Comparison of ENCODE assay signal across 1 cellular context in the genomic region with DNA sequence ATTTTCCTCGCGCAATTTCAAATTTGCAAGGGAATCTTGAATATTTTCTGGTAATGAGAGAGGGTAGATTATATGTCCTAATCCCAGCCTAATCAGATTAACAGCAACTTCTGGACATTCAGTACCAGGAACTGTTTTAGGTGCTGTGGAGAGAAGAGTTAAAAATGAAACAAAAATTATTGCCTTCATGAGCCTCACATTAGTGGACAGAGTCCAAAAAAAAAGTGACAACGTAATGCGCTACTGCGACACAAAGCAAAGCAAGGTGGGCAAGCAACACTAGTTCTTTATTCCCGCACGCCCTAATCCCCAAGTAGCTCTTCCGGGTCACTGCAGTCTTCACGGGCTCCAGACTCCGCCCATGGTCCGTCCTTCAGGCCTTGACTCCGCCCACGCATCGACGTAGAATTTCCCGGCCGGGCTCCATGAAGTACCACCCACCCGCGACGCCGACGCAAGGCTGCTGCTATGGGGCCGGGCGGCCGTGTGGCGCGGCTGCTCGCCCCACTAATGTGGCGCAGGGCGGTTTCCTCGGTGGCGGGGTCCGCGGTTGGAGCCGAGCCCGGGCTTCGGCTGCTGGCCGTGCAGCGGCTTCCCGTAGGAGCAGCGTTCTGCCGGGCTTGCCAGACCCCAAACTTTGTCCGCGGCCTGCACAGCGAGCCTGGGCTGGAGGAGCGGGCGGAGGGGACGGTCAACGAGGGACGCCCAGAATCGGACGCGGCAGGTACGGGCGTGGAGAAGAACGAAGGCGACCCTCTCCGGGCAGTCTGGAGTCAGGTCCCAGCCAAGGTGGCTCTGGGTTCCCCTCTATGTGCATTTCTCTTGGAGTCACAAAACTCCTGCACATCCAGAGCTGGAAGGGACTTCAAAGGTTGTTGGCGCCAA.
A peak's percentile ranks its signal among the peaks of the same experiment; 100 is the strongest.
TF ChIP-seq lines count a peak whose summit lies in the region.

Gene MALSU1, plus strand, starts transcription at position 455 of the 885 bp plus-strand sequence. Its CDS starts 14 bp downstream, at position 469.

TF ChIP-seq in HepG2, 621 proteins besides CTCF, POLR2A, EP300 and RAD21 (continued from another document and continues in another):
- TF ChIP-seq ATF6 (CRISPR knock-in tag; conservative IDR thresholded peaks at IDR 0.05) (peak; percentile 27; the same call in 1 of the 2 replicates), ZC3H13 (CRISPR knock-in tag; IDR thresholded peaks at IDR 0.05) (no peak), ZSCAN5A (CRISPR knock-in tag; IDR thresholded peaks at IDR 0.05; ENCODE audit: borderline replicate concordance) (no peak), ZNF138 (CRISPR knock-in tag; IDR thresholded peaks at IDR 0.05; ENCODE audit: low read depth) (peak; percentile 98), MLXIP (CRISPR knock-in tag; IDR thresholded peaks at IDR 0.05; ENCODE audit: borderline replicate concordance) (no peak), NR2C2 (CRISPR knock-in tag; IDR thresholded peaks at IDR 0.05; ENCODE audit: borderline replicate concordance) (peak; percentile 99), SUZ12 (IDR thresholded peaks at IDR 0.05; ENCODE audit: low read depth, low read length) (no peak), MAF1 (CRISPR knock-in tag; IDR thresholded peaks at IDR 0.05; ENCODE audit: borderline replicate concordance) (0 out of 2 replicates have a peak, but pooled peaks have one; percentile 48), TIGD3 (CRISPR knock-in tag; IDR thresholded peaks at IDR 0.05; ENCODE audit: borderline replicate concordance) (no peak), ZNF607 (CRISPR knock-in tag; IDR thresholded peaks at IDR 0.05; ENCODE audit: borderline replicate concordance) (peak; percentile 95), ATF7 (IDR thresholded peaks at IDR 0.05) (no peak), ATF7 (CRISPR knock-in tag; IDR thresholded peaks at IDR 0.05) (peak; percentile 71; the same call in 1 of the 2 replicates), HMG20B (CRISPR knock-in tag; conservative IDR thresholded peaks at IDR 0.05) (no peak), ZFP41 (CRISPR knock-in tag; IDR thresholded peaks at IDR 0.05; ENCODE audit: borderline replicate concordance) (no peak), MIER2 (CRISPR knock-in tag; IDR thresholded peaks at IDR 0.05) (no peak), SALL1 (CRISPR knock-in tag; IDR thresholded peaks at IDR 0.05) (peak; percentile 87), ZNF605 (CRISPR knock-in tag; IDR thresholded peaks at IDR 0.05) (0 out of 2 replicates have a peak, but pooled peaks have one; percentile 43), ZFYVE20 (CRISPR knock-in tag; IDR thresholded peaks at IDR 0.05; ENCODE audit: borderline replicate concordance, low read depth) (0 out of 2 replicates have a peak, but pooled peaks have one; percentile 69), ZNF557 (CRISPR knock-in tag; IDR thresholded peaks at IDR 0.05) (peak; percentile 31; the same call in 1 of the 2 replicates), FOXA1 (IDR thresholded peaks at IDR 0.05) (no peak), FOXA1 (CRISPR knock-in tag; IDR thresholded peaks at IDR 0.05) (peak; percentile 5; the same call in 1 of the 2 replicates), CBX5 (CRISPR knock-in tag; IDR thresholded peaks at IDR 0.05; ENCODE audit: borderline replicate concordance) (no peak), PLSCR1 (CRISPR knock-in tag; IDR thresholded peaks at IDR 0.05; ENCODE audit: borderline replicate concordance) (no peak; the same call in 1 of the 2 replicates), U2AF2 (IDR thresholded peaks at IDR 0.05; ENCODE audit: low read depth, low read length) (no peak), KLF16 (CRISPR knock-in tag; IDR thresholded peaks at IDR 0.05) (peak in 1 of 2 experiments; percentile 80; a peak in 1 of 4 replicates), TAF15 (IDR thresholded peaks at IDR 0.05; ENCODE audit: low read depth, low read length, poor library complexity, severe bottlenecking) (no peak), FOSL1 (CRISPR knock-in tag; IDR thresholded peaks at IDR 0.05; ENCODE audit: borderline replicate concordance) (no peak), NR2F6 (IDR thresholded peaks at IDR 0.05) (peak; percentile 10; the same call in 1 of the 2 replicates), NR2F6 (CRISPR knock-in tag; IDR thresholded peaks at IDR 0.05) (no peak), EHMT2 (IDR thresholded peaks at IDR 0.05; ENCODE audit: borderline replicate concordance, low read depth, low read length) (no peak), ESRRA (CRISPR knock-in tag; IDR thresholded peaks at IDR 0.05; ENCODE audit: low read depth) (peak; percentile 50; the same call in 1 of the 2 replicates)
- TF ChIP-seq, protein P1, sequence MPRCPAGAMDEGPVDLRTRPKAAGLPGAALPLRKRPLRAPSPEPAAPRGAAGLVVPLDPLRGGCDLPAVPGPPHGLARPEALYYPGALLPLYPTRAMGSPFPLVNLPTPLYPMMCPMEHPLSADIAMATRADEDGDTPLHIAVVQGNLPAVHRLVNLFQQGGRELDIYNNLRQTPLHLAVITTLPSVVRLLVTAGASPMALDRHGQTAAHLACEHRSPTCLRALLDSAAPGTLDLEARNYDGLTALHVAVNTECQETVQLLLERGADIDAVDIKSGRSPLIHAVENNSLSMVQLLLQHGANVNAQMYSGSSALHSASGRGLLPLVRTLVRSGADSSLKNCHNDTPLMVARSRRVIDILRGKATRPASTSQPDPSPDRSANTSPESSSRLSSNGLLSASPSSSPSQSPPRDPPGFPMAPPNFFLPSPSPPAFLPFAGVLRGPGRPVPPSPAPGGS (CRISPR knock-in tag; IDR thresholded peaks at IDR 0.05), result peak; percentile 79
- TF ChIP-seq, protein P2, sequence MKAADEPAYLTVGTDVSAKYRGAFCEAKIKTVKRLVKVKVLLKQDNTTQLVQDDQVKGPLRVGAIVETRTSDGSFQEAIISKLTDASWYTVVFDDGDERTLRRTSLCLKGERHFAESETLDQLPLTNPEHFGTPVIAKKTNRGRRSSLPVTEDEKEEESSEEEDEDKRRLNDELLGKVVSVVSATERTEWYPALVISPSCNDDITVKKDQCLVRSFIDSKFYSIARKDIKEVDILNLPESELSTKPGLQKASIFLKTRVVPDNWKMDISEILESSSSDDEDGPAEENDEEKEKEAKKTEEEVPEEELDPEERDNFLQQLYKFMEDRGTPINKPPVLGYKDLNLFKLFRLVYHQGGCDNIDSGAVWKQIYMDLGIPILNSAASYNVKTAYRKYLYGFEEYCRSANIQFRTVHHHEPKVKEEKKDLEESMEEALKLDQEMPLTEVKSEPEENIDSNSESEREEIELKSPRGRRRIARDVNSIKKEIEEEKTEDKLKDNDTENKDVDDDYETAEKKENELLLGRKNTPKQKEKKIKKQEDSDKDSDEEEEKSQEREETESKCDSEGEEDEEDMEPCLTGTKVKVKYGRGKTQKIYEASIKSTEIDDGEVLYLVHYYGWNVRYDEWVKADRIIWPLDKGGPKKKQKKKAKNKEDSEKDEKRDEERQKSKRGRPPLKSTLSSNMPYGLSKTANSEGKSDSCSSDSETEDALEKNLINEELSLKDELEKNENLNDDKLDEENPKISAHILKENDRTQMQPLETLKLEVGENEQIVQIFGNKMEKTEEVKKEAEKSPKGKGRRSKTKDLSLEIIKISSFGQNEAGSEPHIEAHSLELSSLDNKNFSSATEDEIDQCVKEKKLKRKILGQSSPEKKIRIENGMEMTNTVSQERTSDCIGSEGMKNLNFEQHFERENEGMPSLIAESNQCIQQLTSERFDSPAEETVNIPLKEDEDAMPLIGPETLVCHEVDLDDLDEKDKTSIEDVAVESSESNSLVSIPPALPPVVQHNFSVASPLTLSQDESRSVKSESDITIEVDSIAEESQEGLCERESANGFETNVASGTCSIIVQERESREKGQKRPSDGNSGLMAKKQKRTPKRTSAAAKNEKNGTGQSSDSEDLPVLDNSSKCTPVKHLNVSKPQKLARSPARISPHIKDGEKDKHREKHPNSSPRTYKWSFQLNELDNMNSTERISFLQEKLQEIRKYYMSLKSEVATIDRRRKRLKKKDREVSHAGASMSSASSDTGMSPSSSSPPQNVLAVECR (CRISPR knock-in tag; IDR thresholded peaks at IDR 0.05; ENCODE audit: borderline replicate concordance), result peak; percentile 94
- TF ChIP-seq, protein P3, sequence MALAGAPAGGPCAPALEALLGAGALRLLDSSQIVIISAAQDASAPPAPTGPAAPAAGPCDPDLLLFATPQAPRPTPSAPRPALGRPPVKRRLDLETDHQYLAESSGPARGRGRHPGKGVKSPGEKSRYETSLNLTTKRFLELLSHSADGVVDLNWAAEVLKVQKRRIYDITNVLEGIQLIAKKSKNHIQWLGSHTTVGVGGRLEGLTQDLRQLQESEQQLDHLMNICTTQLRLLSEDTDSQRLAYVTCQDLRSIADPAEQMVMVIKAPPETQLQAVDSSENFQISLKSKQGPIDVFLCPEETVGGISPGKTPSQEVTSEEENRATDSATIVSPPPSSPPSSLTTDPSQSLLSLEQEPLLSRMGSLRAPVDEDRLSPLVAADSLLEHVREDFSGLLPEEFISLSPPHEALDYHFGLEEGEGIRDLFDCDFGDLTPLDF (CRISPR knock-in tag; IDR thresholded peaks at IDR 0.05), result no peak; the same call in 1 of the 2 replicates
- TF ChIP-seq, protein P4, sequence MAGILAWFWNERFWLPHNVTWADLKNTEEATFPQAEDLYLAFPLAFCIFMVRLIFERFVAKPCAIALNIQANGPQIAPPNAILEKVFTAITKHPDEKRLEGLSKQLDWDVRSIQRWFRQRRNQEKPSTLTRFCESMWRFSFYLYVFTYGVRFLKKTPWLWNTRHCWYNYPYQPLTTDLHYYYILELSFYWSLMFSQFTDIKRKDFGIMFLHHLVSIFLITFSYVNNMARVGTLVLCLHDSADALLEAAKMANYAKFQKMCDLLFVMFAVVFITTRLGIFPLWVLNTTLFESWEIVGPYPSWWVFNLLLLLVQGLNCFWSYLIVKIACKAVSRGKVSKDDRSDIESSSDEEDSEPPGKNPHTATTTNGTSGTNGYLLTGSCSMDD (CRISPR knock-in tag; IDR thresholded peaks at IDR 0.05), result no peak
- TF ChIP-seq, protein P5, sequence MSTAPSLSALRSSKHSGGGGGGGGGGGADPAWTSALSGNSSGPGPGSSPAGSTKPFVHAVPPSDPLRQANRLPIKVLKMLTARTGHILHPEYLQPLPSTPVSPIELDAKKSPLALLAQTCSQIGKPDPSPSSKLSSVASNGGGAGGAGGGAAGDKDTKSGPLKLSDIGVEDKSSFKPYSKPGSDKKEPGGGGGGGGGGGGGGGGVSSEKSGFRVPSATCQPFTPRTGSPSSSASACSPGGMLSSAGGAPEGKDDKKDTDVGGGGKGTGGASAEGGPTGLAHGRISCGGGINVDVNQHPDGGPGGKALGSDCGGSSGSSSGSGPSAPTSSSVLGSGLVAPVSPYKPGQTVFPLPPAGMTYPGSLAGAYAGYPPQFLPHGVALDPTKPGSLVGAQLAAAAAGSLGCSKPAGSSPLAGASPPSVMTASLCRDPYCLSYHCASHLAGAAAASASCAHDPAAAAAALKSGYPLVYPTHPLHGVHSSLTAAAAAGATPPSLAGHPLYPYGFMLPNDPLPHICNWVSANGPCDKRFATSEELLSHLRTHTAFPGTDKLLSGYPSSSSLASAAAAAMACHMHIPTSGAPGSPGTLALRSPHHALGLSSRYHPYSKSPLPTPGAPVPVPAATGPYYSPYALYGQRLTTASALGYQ (CRISPR knock-in tag; IDR thresholded peaks at IDR 0.05), result no peak
